Comparison of ENCODE assay signal across 1 cellular context in genomic region chr14:35342160-35343010, GRCh38.
TF ChIP-seq lines count a peak whose summit lies in the region.

No MANE protein-coding gene starts in this region.

TF ChIP-seq in HepG2, 621 proteins besides CTCF, POLR2A, EP300 and RAD21 (continued from another document and continues in another):
- TF ChIP-seq ZBTB44 (CRISPR knock-in tag; IDR thresholded peaks at IDR 0.05) = no peak
- no peak for TF ChIP-seq ZNF367 (CRISPR knock-in tag; IDR thresholded peaks at IDR 0.05; ENCODE audit: borderline replicate concordance)
- peak; percentile 54 for TF ChIP-seq HOXA3 (CRISPR knock-in tag; IDR thresholded peaks at IDR 0.05)
- peak; percentile 25; the same call in 1 of the 2 replicates for TF ChIP-seq BORCS8-MEF2B (CRISPR knock-in tag; IDR thresholded peaks at IDR 0.05)
- TF ChIP-seq JARID2 (CRISPR knock-in tag; IDR thresholded peaks at IDR 0.05; ENCODE audit: insufficient replicate concordance) = peak; percentile 83
- peak; percentile 77; the same call in 1 of the 2 replicates for TF ChIP-seq ARID2 (CRISPR knock-in tag; IDR thresholded peaks at IDR 0.05; ENCODE audit: borderline replicate concordance)
- peak; percentile 62 for TF ChIP-seq IKZF4 (CRISPR knock-in tag; IDR thresholded peaks at IDR 0.05; ENCODE audit: borderline replicate concordance, low read depth, not compliant biosample characterization)
- TF ChIP-seq SP140L (CRISPR knock-in tag; IDR thresholded peaks at IDR 0.05; ENCODE audit: borderline replicate concordance) = no peak
- peak; percentile 49; the same call in 1 of the 2 replicates for TF ChIP-seq ZNF142 (CRISPR knock-in tag; IDR thresholded peaks at IDR 0.05)
- TF ChIP-seq MEF2D (CRISPR knock-in tag; IDR thresholded peaks at IDR 0.05) = 0 out of 2 replicates have a peak, but pooled peaks have one; percentile 9
- no peak; the same call in none of the 2 replicates for TF ChIP-seq KDM4B (CRISPR knock-in tag; IDR thresholded peaks at IDR 0.05)
- no peak for TF ChIP-seq AGO1 (IDR thresholded peaks at IDR 0.05; ENCODE audit: low read depth, low read length, poor library complexity, severe bottlenecking)
- TF ChIP-seq PPARG (CRISPR knock-in tag; conservative IDR thresholded peaks at IDR 0.05) = no peak
- no peak; the same call in 1 of the 2 replicates for TF ChIP-seq GPN1 (CRISPR knock-in tag; IDR thresholded peaks at IDR 0.05; ENCODE audit: borderline replicate concordance)
- TF ChIP-seq ASH2L (IDR thresholded peaks at IDR 0.05; ENCODE audit: insufficient read length, low read depth, low read length) = no peak
- TF ChIP-seq AGO2 (optimal IDR thresholded peaks at IDR 0.05; ENCODE audit: low read depth, low read length) = peak; percentile 62
- no peak for TF ChIP-seq ETV5 (CRISPR knock-in tag; IDR thresholded peaks at IDR 0.05; ENCODE audit: borderline replicate concordance)
- no peak for TF ChIP-seq SNAPC5 (CRISPR knock-in tag; IDR thresholded peaks at IDR 0.05; ENCODE audit: borderline replicate concordance)
- TF ChIP-seq ZNF510 (CRISPR knock-in tag; IDR thresholded peaks at IDR 0.05; ENCODE audit: low read depth) = no peak
- TF ChIP-seq ZNF124 (CRISPR knock-in tag; IDR thresholded peaks at IDR 0.05) = no peak
- peak; percentile 85; the same call in 1 of the 2 replicates for TF ChIP-seq IRF9 (CRISPR knock-in tag; IDR thresholded peaks at IDR 0.05; ENCODE audit: borderline replicate concordance)
- no peak; the same call in 1 of the 2 replicates for TF ChIP-seq FOXO1 (CRISPR knock-in tag; IDR thresholded peaks at IDR 0.05)
- no peak; the same call in 1 of the 2 replicates for TF ChIP-seq NFATC3 (CRISPR knock-in tag; IDR thresholded peaks at IDR 0.05)
- peak; percentile 3; the same call in 1 of the 2 replicates for TF ChIP-seq NFKB2 (CRISPR knock-in tag; IDR thresholded peaks at IDR 0.05; ENCODE audit: borderline replicate concordance)
- TF ChIP-seq KDM5A (IDR thresholded peaks at IDR 0.05; ENCODE audit: borderline replicate concordance, low read length) = no peak
- no peak for TF ChIP-seq TEF (CRISPR knock-in tag; IDR thresholded peaks at IDR 0.05)
- 0 out of 2 replicates have a peak, but pooled peaks have one; percentile 73 for TF ChIP-seq ZNF33B (CRISPR knock-in tag; IDR thresholded peaks at IDR 0.05)
- TF ChIP-seq ZNF407 (CRISPR knock-in tag; IDR thresholded peaks at IDR 0.05; ENCODE audit: not compliant biosample characterization) = peak; percentile 97
- 0 out of 2 replicates have a peak, but pooled peaks have one; percentile 29 for TF ChIP-seq MAF1 (CRISPR knock-in tag; IDR thresholded peaks at IDR 0.05; ENCODE audit: borderline replicate concordance)
- TF ChIP-seq PLSCR1 (CRISPR knock-in tag; IDR thresholded peaks at IDR 0.05; ENCODE audit: borderline replicate concordance) = no peak
- TF ChIP-seq KLF12 (CRISPR knock-in tag; IDR thresholded peaks at IDR 0.05; ENCODE audit: borderline replicate concordance) = no peak
- peak; percentile 2; the same call in 1 of the 2 replicates for TF ChIP-seq E2F1 (CRISPR knock-in tag; IDR thresholded peaks at IDR 0.05)
- TF ChIP-seq ZMYM3 (CRISPR knock-in tag; IDR thresholded peaks at IDR 0.05) = peak; percentile 80
- TF ChIP-seq ZSCAN20 (CRISPR knock-in tag; IDR thresholded peaks at IDR 0.05; ENCODE audit: borderline replicate concordance) = no peak
- TF ChIP-seq IRX3 (CRISPR knock-in tag; IDR thresholded peaks at IDR 0.05; ENCODE audit: borderline replicate concordance, low read depth) = no peak
- TF ChIP-seq ZNF484 (CRISPR knock-in tag; IDR thresholded peaks at IDR 0.05; ENCODE audit: borderline replicate concordance, low read depth) = 0 out of 2 replicates have a peak, but pooled peaks have one; percentile 5
- TF ChIP-seq ZNF503 (CRISPR knock-in tag; IDR thresholded peaks at IDR 0.05) = peak; percentile 48; the same call in 1 of the 2 replicates
